17 cellular contexts compared by ENCODE assay signal in genomic region chr11:66349084-66349386, GRCh38. TPM values are rescaled to one million over a fixed set of nuclear protein-coding genes. Genes with fewer than 3 reads are reported as not detected.
A peak's percentile ranks its signal among the peaks of the same experiment; 100 is the strongest.
DNase-seq lines count a peak whose midpoint lies in the region; ATAC-seq and TF ChIP-seq lines count a peak whose summit lies in the region.
"Had no signal": no experiment of that assay in that cellular context is flagged by ENCODE, and none has a peak within 500 bp of the region (broad histone marks: within the 10 kb centered on the region; RNA-seq: fewer than 3 reads in every experiment).

No MANE protein-coding gene starts in this region.

- peak overlapping the region; percentile 16 to 99 (median 74) for H3K4me3 Mint-ChIP-seq in CD4-positive, alpha-beta memory T cell
- peak overlapping the region; percentile 96 for H3K4me3 Mint-ChIP-seq in central memory CD8-positive, alpha-beta T cell
- H3K4me3 Mint-ChIP-seq in nephron = peak overlapping the region; percentile 71 to 92 (median 85)

- H3K9ac ChIP-seq in NT2/D1 (ENCODE audit: insufficient read length, low read depth) = peak overlapping the region; percentile 33

- peaks cover 1 to 4% of the 10 kb centered on the region in 2 donors for H3K27me3 Mint-ChIP-seq in CD4-positive, alpha-beta memory T cell
- no peaks in the 10 kb centered on the region for H3K27me3 Mint-ChIP-seq in central memory CD8-positive, alpha-beta T cell
- peaks cover 5% of the 10 kb centered on the region for H3K27me3 Mint-ChIP-seq in nephron (ENCODE audit: low read depth)

- no peak overlapping the region for H3K27ac ChIP-seq in CD4-positive, alpha-beta memory T cell (ENCODE audit: low read depth, low read length)
- H3K27ac ChIP-seq in brain microvascular endothelial cell = no peak overlapping the region

- POLR2A ChIA-PET in CD4-positive, alpha-beta memory T cell (lab: Charles Lee; ENCODE audit: partially characterized antibody) = interaction anchor here (2.1 kb wide), 1 partner anchor 268 kb away, joined by 5 read pairs; no protein-coding TSS in a partner anchor
- POLR2A ChIA-PET in HEK293T (lab: Yijun Ruan, JAX) = no interaction called here

- H3K4me1 Mint-ChIP-seq in CD4-positive, alpha-beta memory T cell = peaks cover 17 to 44% (median 26%) of the 10 kb centered on the region in 4 donors
- H3K4me1 Mint-ChIP-seq in central memory CD8-positive, alpha-beta T cell = peaks cover 22% of the 10 kb centered on the region
- peaks cover 25% of the 10 kb centered on the region for H3K4me1 Mint-ChIP-seq in nephron

- H3K27ac Mint-ChIP-seq in CD4-positive, alpha-beta memory T cell = peak overlapping the region in 5 of 7 donors; percentile 50 to 99 (median 99)
- H3K27ac Mint-ChIP-seq in central memory CD8-positive, alpha-beta T cell (ENCODE audit: low read depth) = no peak overlapping the region
- peak overlapping the region in 1 of 3 experiments; percentile 21 for H3K27ac Mint-ChIP-seq in nephron

- peaks cover 34% of the 10 kb centered on the region for H3K4me1 ChIP-seq in CD4-positive, alpha-beta memory T cell (ENCODE audit: insufficient read depth, low read length)
- H3K4me1 ChIP-seq in NT2/D1 (ENCODE audit: insufficient read depth, insufficient read length) = peaks cover 14% of the 10 kb centered on the region

- H3K4me3 ChIP-seq in CD4-positive, alpha-beta memory T cell (ENCODE audit: low read length in 2 of 2) = no peak overlapping the region
- no peak overlapping the region for H3K4me3 ChIP-seq in NT2/D1 (ENCODE audit: insufficient read length, low read depth)
- H3K4me3 ChIP-seq in brain microvascular endothelial cell (ENCODE audit: low read depth, low read length) = no peak overlapping the region
- H3K4me3 ChIP-seq: sigmoid colon had no signal

- CTCF ChIA-PET in CD4-positive, alpha-beta memory T cell (lab: Charles Lee; ENCODE audit: partially characterized antibody) = interaction anchor here (0.7 kb wide), 1 partner anchor 8 kb away, joined by 3 read pairs; no protein-coding TSS in a partner anchor
- CTCF ChIA-PET in HEK293T (lab: Yijun Ruan, JAX) = no interaction called here

- intact Hi-C loops in CD4-positive, alpha-beta memory T cell (cut with micrococcal nuclease) = loop anchor here (5.0 kb wide), 1 partner anchor 38 kb away; no protein-coding TSS in a partner anchor

- H3K36me3 ChIP-seq in CD4-positive, alpha-beta memory T cell (ENCODE audit: insufficient read depth, low read length) = no peaks in the 10 kb centered on the region
- H3K36me3 ChIP-seq in NT2/D1 (ENCODE audit: insufficient read depth, insufficient read length, low read length) = peaks cover 8% of the 10 kb centered on the region
- H3K36me3 ChIP-seq in brain microvascular endothelial cell (replicated peaks) = no peaks in the 10 kb centered on the region
- H3K36me3 ChIP-seq: sigmoid colon had no signal

- no peak for DNase-seq in CD4-positive, alpha-beta memory T cell
- DNase-seq in NT2/D1 (ENCODE audit: low read depth, low spot score) = no peak
- no peak for DNase-seq in central memory CD8-positive, alpha-beta T cell (ENCODE audit: low spot score in 2 of 2)
- no peak for DNase-seq in brain microvascular endothelial cell
- DNase-seq in HEK293T (ENCODE audit: extremely low spot score) = no peak
- no peak for DNase-seq in NK-92 (lab: John Stamatoyannopoulos, UW; ENCODE audit: unreplicated experiment)
- DNase-seq: effector CD4-positive, alpha-beta T cell; foreskin melanocyte; KBM-7; NCI-H1417 treated with DMSO at 0.1 percent for 48 hours; sigmoid colon; stimulated activated naive CD8-positive, alpha-beta T cell treated with anti-CD3 and anti-CD28 coated beads, Interleukin-15, Interleukin-2, amounts not matched to agents 100 U/mL and 50 U/mL, for 24 hours; T1000 had no signal

- peaks cover 0 to 9% (median 0%) of the 10 kb centered on the region in 8 donors for H3K9me3 Mint-ChIP-seq in CD4-positive, alpha-beta memory T cell
- H3K9me3 Mint-ChIP-seq in central memory CD8-positive, alpha-beta T cell = no peaks in the 10 kb centered on the region
- no peaks in the 10 kb centered on the region for H3K9me3 Mint-ChIP-seq in nephron

- H3K27me3 ChIP-seq in CD4-positive, alpha-beta memory T cell (ENCODE audit: insufficient read depth, low read length) = no peaks in the 10 kb centered on the region
- H3K27me3 ChIP-seq in NT2/D1 (ENCODE audit: insufficient read depth, insufficient read length) (peaks cover 15% of the 10 kb centered on the region), brain microvascular endothelial cell (replicated peaks) (no peaks in the 10 kb centered on the region)
- H3K27me3 ChIP-seq: sigmoid colon had no signal

- no peak for ATAC-seq in central memory CD8-positive, alpha-beta T cell (replicated peaks; ENCODE audit: extremely low read depth, poor library complexity, severe bottlenecking)
- no peak for ATAC-seq in HG03571 (IDR thresholded peaks at IDR 0.05; ENCODE audit: unreplicated experiment)
- ATAC-seq: stimulated activated naive CD8-positive, alpha-beta T cell treated with anti-CD3 and anti-CD28 coated beads, Interleukin-15, Interleukin-2, amounts not matched to agents 100 U/mL and 50 U/mL, for 24 hours had no signal

- in situ Hi-C loops in brain microvascular endothelial cell (cut with HindIII; ENCODE audit: low pct_ligation_motif_present, low sequenced_read_pairs) = no loop called here

- no peaks in the 10 kb centered on the region for H3K9me3 ChIP-seq in CD4-positive, alpha-beta memory T cell (ENCODE audit: control insufficient read depth in 1 of 2, low read length in 2 of 2)
- H3K9me3 ChIP-seq in NT2/D1 (ENCODE audit: insufficient read depth, low read length) = no peaks in the 10 kb centered on the region
- H3K9me3 ChIP-seq: sigmoid colon had no signal

- H3K36me3 Mint-ChIP-seq in CD4-positive, alpha-beta memory T cell = peaks cover 5 to 19% of the 10 kb centered on the region in 2 donors
- peaks cover 36% of the 10 kb centered on the region for H3K36me3 Mint-ChIP-seq in central memory CD8-positive, alpha-beta T cell (ENCODE audit: insufficient read depth)
- peaks cover 23% of the 10 kb centered on the region for H3K36me3 Mint-ChIP-seq in nephron (ENCODE audit: low read depth)

- TF ChIP-seq CTCF in nephron (IDR thresholded peaks at IDR 0.05; ENCODE audit: unreplicated experiment in 3 of 3) (no peak), brain microvascular endothelial cell (IDR thresholded peaks at IDR 0.05; ENCODE audit: low read depth, low read length, missing control alignments) (no peak)

TF ChIP-seq in HEK293T, 16 proteins besides CTCF, POLR2A, EP300 and RAD21:
- TF ChIP-seq NFRKB (IDR thresholded peaks at IDR 0.05) (no peak), ARNT (IDR thresholded peaks at IDR 0.05) (no peak), HDGF (IDR thresholded peaks at IDR 0.05; ENCODE audit: borderline replicate concordance) (no peak), SP1 (IDR thresholded peaks at IDR 0.05) (no peak), LEF1 (IDR thresholded peaks at IDR 0.05; ENCODE audit: borderline replicate concordance) (no peak), L3MBTL2 (conservative IDR thresholded peaks at IDR 0.05) (no peak), FOXA1 (IDR thresholded peaks at IDR 0.05) (no peak), SUZ12 (IDR thresholded peaks at IDR 0.05) (no peak), BHLHE40 (IDR thresholded peaks at IDR 0.05; ENCODE audit: borderline replicate concordance) (no peak), FOXM1 (IDR thresholded peaks at IDR 0.05; ENCODE audit: borderline replicate concordance) (no peak), FOXK2 (IDR thresholded peaks at IDR 0.05) (no peak), CTBP1 (IDR thresholded peaks at IDR 0.05; ENCODE audit: borderline replicate concordance) (no peak)

RNA-seq across cellular contexts. Expression of gene B4GAT1, which starts 1.6 kb away (rescaled TPM):
- total RNA-seq in CD4-positive, alpha-beta memory T cell = 1 to 10 TPM; 9.7 to 9.8 TPM
- polyA plus RNA-seq in CD4-positive, alpha-beta memory T cell = 10 to 100 TPM; 12.2 to 12.7 TPM

RNA-seq across cellular contexts. Expression of gene BRMS1, which starts 4.1 kb away (rescaled TPM):
- total RNA-seq in CD4-positive, alpha-beta memory T cell = 10 to 100 TPM; 49.8 to 50.8 TPM
- 10 to 100 TPM; 70.3 to 78.7 TPM for polyA plus RNA-seq in CD4-positive, alpha-beta memory T cell

RNA-seq across cellular contexts. Expression of gene RIN1, which starts 12.8 kb away (rescaled TPM):
- total RNA-seq in CD4-positive, alpha-beta memory T cell = 10 to 100 TPM in 1 of 2 experiments, 1 to 10 TPM in 1; 5.8 to 10.1 TPM
- polyA plus RNA-seq in CD4-positive, alpha-beta memory T cell = 1 to 10 TPM; 2.1 to 4.9 TPM

RNA-seq across cellular contexts. Expression of gene SLC29A2, which starts 22.5 kb away (rescaled TPM):
- total RNA-seq in CD4-positive, alpha-beta memory T cell = 10 to 100 TPM; 15.0 to 15.5 TPM
- polyA plus RNA-seq in CD4-positive, alpha-beta memory T cell = 1 to 10 TPM in 1 of 2 donors, under 1 TPM in 1; 0.87 to 3.1 TPM

RNA-seq across cellular contexts. Expression of gene CD248, which starts 32.2 kb away (rescaled TPM):
- total RNA-seq in CD4-positive, alpha-beta memory T cell = under 1 TPM in 1 of 2 experiments, not detected in 1; 0.12 TPM
- polyA plus RNA-seq in CD4-positive, alpha-beta memory T cell = under 1 TPM in 1 of 2 donors, not detected in 1; 0.18 TPM
- total RNA-seq: NCI-H460, RPMI7951 had no signal
